Comparison of ENCODE assay signal across 8 cellular contexts in the genomic region with DNA sequence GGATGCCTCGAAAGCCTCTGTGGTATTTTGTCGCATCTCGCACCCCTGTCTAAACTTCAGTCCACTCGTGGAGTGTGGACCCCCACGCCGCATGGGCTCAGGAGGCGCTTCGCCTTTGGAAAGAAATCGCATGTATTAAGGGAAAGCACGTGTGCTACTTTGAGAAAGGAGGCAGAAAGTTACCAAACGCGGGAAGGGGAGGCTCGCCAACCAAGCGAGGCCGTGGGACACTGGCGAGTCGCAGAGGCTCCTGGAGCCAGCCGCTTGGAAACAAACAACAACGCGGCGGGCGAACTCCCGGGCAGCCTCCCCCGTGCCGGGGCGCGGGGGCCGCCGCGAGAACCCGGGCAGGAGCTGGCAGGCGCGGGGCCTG.
DNase-seq lines count a peak whose midpoint lies in the region; ATAC-seq lines count a peak whose summit lies in the region.

No MANE protein-coding gene starts in this region.

- peaks cover 59% of the 10 kb centered on the region for H3K27me3 Mint-ChIP-seq in T-helper 1 cell treated with Interleukin-12 subunit alpha and Interleukin-12 subunit beta and Interleukin-4 antibody, amounts not matched to agents 30 μg/mL and 1 μg/mL, for 36 hours (ENCODE audit: low read depth)
- peaks cover 80% of the 10 kb centered on the region for H3K27me3 Mint-ChIP-seq in stimulated activated naive CD8-positive, alpha-beta T cell treated with anti-CD3 and anti-CD28 coated beads, Interleukin-15, amount 100 ng/mL, for 72 hours

- H3K36me3 Mint-ChIP-seq in T-helper 1 cell treated with Interleukin-12 subunit alpha and Interleukin-12 subunit beta and Interleukin-4 antibody, amounts not matched to agents 30 μg/mL and 1 μg/mL, for 36 hours (ENCODE audit: low read depth), result no peaks in the 10 kb centered on the region

- no peaks in the 10 kb centered on the region for H3K9me3 Mint-ChIP-seq in T-helper 1 cell treated with Interleukin-12 subunit alpha and Interleukin-12 subunit beta and Interleukin-4 antibody, amounts not matched to agents 30 μg/mL and 1 μg/mL, for 36 hours
- H3K9me3 Mint-ChIP-seq in stimulated activated naive CD8-positive, alpha-beta T cell treated with anti-CD3 and anti-CD28 coated beads, Interleukin-15, amount 100 ng/mL, for 72 hours, result no peaks in the 10 kb centered on the region

- peak overlapping the region; percentile 50 for H3K27ac ChIP-seq in angular gyrus (ENCODE audit: low read depth, low read length)

- DNase-seq in T-helper 1 cell, result no peak
- DNase-seq in iris pigment epithelial cell (ENCODE audit: low read depth), result peak; percentile 49
- no peak for DNase-seq in stimulated activated naive CD8-positive, alpha-beta T cell treated with anti-CD3 and anti-CD28 coated beads, Interleukin-15, amount 100 ng/mL, for 72 hours
- DNase-seq in ecto neural progenitor cell (ENCODE audit: low spot score), result no peak

- no peak for ATAC-seq in stimulated activated naive CD8-positive, alpha-beta T cell treated with anti-CD3 and anti-CD28 coated beads, Interleukin-15, amount 100 ng/mL, for 72 hours
- no peak for ATAC-seq in HG02885 (IDR thresholded peaks at IDR 0.05; ENCODE audit: poor library complexity, unreplicated experiment)
- ATAC-seq in HG02870 (IDR thresholded peaks at IDR 0.05; ENCODE audit: unreplicated experiment), result no peak

- H3K4me1 Mint-ChIP-seq in T-helper 1 cell treated with Interleukin-12 subunit alpha and Interleukin-12 subunit beta and Interleukin-4 antibody, amounts not matched to agents 30 μg/mL and 1 μg/mL, for 36 hours (ENCODE audit: low read depth), result peaks cover 5% of the 10 kb centered on the region
- peaks cover 15% of the 10 kb centered on the region for H3K4me1 Mint-ChIP-seq in stimulated activated naive CD8-positive, alpha-beta T cell treated with anti-CD3 and anti-CD28 coated beads, Interleukin-15, amount 100 ng/mL, for 72 hours

- peak overlapping the region; percentile 85 for H3K4me3 Mint-ChIP-seq in T-helper 1 cell treated with Interleukin-12 subunit alpha and Interleukin-12 subunit beta and Interleukin-4 antibody, amounts not matched to agents 30 μg/mL and 1 μg/mL, for 36 hours
- H3K4me3 Mint-ChIP-seq in stimulated activated naive CD8-positive, alpha-beta T cell treated with anti-CD3 and anti-CD28 coated beads, Interleukin-15, amount 100 ng/mL, for 72 hours, result peak overlapping the region; percentile 85 to 93

- peak overlapping the region; percentile 45 for H3K27ac Mint-ChIP-seq in T-helper 1 cell treated with Interleukin-12 subunit alpha and Interleukin-12 subunit beta and Interleukin-4 antibody, amounts not matched to agents 30 μg/mL and 1 μg/mL, for 36 hours
- H3K27ac Mint-ChIP-seq in stimulated activated naive CD8-positive, alpha-beta T cell treated with anti-CD3 and anti-CD28 coated beads, Interleukin-15, amount 100 ng/mL, for 72 hours, result peak overlapping the region in 1 of 2 donors; percentile 92
